Comparison of ENCODE assay signal across 1 cellular context in the genomic region with DNA sequence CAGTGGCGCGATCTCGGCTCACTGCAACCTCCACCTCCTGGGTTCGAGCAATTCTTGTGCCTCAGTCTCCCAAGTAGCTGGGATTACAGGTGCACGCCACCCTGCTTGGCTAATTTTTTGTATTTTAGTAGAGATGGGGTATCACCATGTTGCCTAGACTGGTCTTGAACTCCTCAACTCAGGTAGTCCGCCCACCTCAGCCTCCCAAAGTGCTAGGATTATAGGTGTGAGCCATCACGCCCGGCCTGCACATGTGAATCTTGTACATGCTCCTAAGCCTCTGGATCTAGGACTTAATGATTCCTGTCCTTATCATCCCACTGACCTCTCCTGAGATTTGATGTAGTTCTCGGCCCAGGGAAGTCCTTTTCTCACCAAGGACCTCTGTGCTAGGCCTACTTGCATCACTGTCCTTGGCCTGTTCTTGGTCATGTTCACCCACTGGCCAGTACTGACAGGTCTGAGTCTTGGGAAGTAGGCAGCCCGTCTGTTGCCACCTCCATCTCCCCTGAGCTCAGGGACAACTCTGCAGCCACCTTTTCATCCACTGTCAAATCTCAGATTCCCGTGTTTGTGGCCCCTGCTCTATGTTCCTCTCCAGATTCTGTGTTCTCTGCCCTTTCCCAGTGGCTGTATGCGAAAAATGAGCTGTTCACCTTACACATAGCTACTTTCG.
TF ChIP-seq lines count a peak whose summit lies in the region.

No MANE protein-coding gene starts in this region.

TF ChIP-seq in endothelial cell of umbilical vein, 7 proteins besides CTCF, POLR2A, EP300 and RAD21:
- TF ChIP-seq MAX (IDR thresholded peaks at IDR 0.05; ENCODE audit: insufficient read depth, insufficient read length) (no peak), EZH2 (IDR thresholded peaks at IDR 0.05; ENCODE audit: borderline replicate concordance, low read depth, low read length, severe bottlenecking) (no peak), FOS (IDR thresholded peaks at IDR 0.05; ENCODE audit: borderline replicate concordance, insufficient read depth, low read length) (no peak), POLR2AphosphoS5 (IDR thresholded peaks at IDR 0.05; ENCODE audit: insufficient read depth, low read depth, low read length) (no peak), JUN (IDR thresholded peaks at IDR 0.05; ENCODE audit: borderline replicate concordance, insufficient read depth, insufficient read length, low read depth) (no peak), GATA2 (IDR thresholded peaks at IDR 0.05; ENCODE audit: insufficient read depth, insufficient read length, low read depth, low read length) (no peak), MYC (IDR thresholded peaks at IDR 0.05; ENCODE audit: low read depth, low read length) (no peak)
TF ChIP-seq in endothelial cell of umbilical vein: peak in this region for 0.
